Comparison of ENCODE assay signal across 19 cellular contexts in genomic region chr21:24658926-24659325, GRCh38.
DNase-seq lines count a peak whose midpoint lies in the region; ATAC-seq and TF ChIP-seq lines count a peak whose summit lies in the region.
"Had no signal": no experiment of that assay in that cellular context is flagged by ENCODE, and none has a peak within 500 bp of the region (broad histone marks: within the 10 kb centered on the region; RNA-seq: fewer than 3 reads in every experiment).

No MANE protein-coding gene starts in this region.

- H3K27ac ChIP-seq in endodermal cell (ENCODE audit: low read depth, low read length): no peak overlapping the region
- H3K27ac ChIP-seq: C4-2B had no signal

- no peaks in the 10 kb centered on the region for H3K4me1 ChIP-seq in endodermal cell (ENCODE audit: control insufficient read depth, insufficient read depth, low read length)
- H3K4me1 ChIP-seq: Caco-2 had no signal

- H3K36me3 Mint-ChIP-seq in activated naive CD4-positive, alpha-beta T cell treated with anti-CD3 and anti-CD28 coated beads, Interleukin-2, amount 50 U/mL, for 72 hours: no peaks in the 10 kb centered on the region
- H3K36me3 Mint-ChIP-seq in endodermal cell (ENCODE audit: low read depth): no peaks in the 10 kb centered on the region
- H3K36me3 Mint-ChIP-seq: IgD-negative memory B cell had no signal

- peak; percentile 69 to 75 for DNase-seq in NCI-H446 (lab: John Stamatoyannopoulos, UW)
- DNase-seq in kidney tubule cell (ENCODE audit: low spot score): peak; percentile 23
- no peak for DNase-seq in activated naive CD4-positive, alpha-beta T cell treated with anti-CD3 and anti-CD28 coated beads, Interleukin-2, amount 50 U/mL, for 72 hours (ENCODE audit: low spot score in 2 of 2)
- DNase-seq in endodermal cell: no peak
- DNase-seq in D341Med (ENCODE audit: low spot score): no peak
- DNase-seq: ACHN; AML-193; Caco-2; CD4-positive, alpha-beta T cell; DMS153; DMS79; GF-D8; HCEC 1CT had no signal

- H3K27ac Mint-ChIP-seq in activated naive CD4-positive, alpha-beta T cell treated with anti-CD3 and anti-CD28 coated beads, Interleukin-2, amount 50 U/mL, for 72 hours: no peak overlapping the region
- H3K27ac Mint-ChIP-seq in endodermal cell: no peak overlapping the region
- H3K27ac Mint-ChIP-seq: CD4-positive, alpha-beta T cell; GM23338; IgD-negative memory B cell had no signal

- peaks cover under 1% of the 10 kb centered on the region for H3K9me3 ChIP-seq in endodermal cell (ENCODE audit: control insufficient read depth, low read length)
- H3K9me3 ChIP-seq: Caco-2 had no signal

- H3K27me3 Mint-ChIP-seq in endodermal cell (ENCODE audit: insufficient read depth): no peaks in the 10 kb centered on the region
- H3K27me3 Mint-ChIP-seq: CD4-positive, alpha-beta T cell; IgD-negative memory B cell had no signal

- no peak overlapping the region for H3K4me3 ChIP-seq in endodermal cell (ENCODE audit: low read length)
- H3K4me3 ChIP-seq: GM23338 had no signal

- no peak for TF ChIP-seq CTCF in endodermal cell (conservative IDR thresholded peaks at IDR 0.05)

- no peak overlapping the region for H3K9ac ChIP-seq in endodermal cell (ENCODE audit: extremely low read depth, low read length, poor library complexity, severe bottlenecking)

- H3K36me3 ChIP-seq in endodermal cell (ENCODE audit: control insufficient read depth, insufficient read depth, low read length): no peaks in the 10 kb centered on the region

- ATAC-seq in SK-N-SH treated with all-trans-retinoic acid at 6 μM for 48 hours (peak; percentile 49; the same call in 1 of the 3 replicates), HG02571 (IDR thresholded peaks at IDR 0.05; ENCODE audit: unreplicated experiment) (no peak)
- no peak for ATAC-seq in activated naive CD4-positive, alpha-beta T cell treated with anti-CD3 and anti-CD28 coated beads, Interleukin-2, amount 50 U/mL, for 72 hours
- ATAC-seq: GM23338, HepG2 had no signal

- no peaks in the 10 kb centered on the region for H3K27me3 ChIP-seq in endodermal cell (ENCODE audit: control insufficient read depth, insufficient read depth, low read length, poor library complexity, severe bottlenecking)

- peaks cover 0 to 7% of the 10 kb centered on the region in 2 donors for H3K9me3 Mint-ChIP-seq in activated naive CD4-positive, alpha-beta T cell treated with anti-CD3 and anti-CD28 coated beads, Interleukin-2, amount 50 U/mL, for 72 hours
- H3K9me3 Mint-ChIP-seq in endodermal cell: peaks cover 43% of the 10 kb centered on the region
- H3K9me3 Mint-ChIP-seq: IgD-negative memory B cell had no signal

- H3K4me1 Mint-ChIP-seq in endodermal cell: no peaks in the 10 kb centered on the region
- H3K4me1 Mint-ChIP-seq: GM23338 had no signal

- H3K4me3 Mint-ChIP-seq in endodermal cell: no peak overlapping the region
- H3K4me3 Mint-ChIP-seq: CD4-positive, alpha-beta T cell; GM23338; IgD-negative memory B cell had no signal

TF ChIP-seq in SK-N-SH treated with all-trans-retinoic acid at 6 μM for 48 hours, 23 proteins besides CTCF, POLR2A, EP300 and RAD21:
- TF ChIP-seq ZNF565 (CRISPR knock-in tag; conservative IDR thresholded peaks at IDR 0.05; ENCODE audit: low read depth): no peak
- no peak for TF ChIP-seq CREB5 (CRISPR knock-in tag; IDR thresholded peaks at IDR 0.05; ENCODE audit: low read depth)
- TF ChIP-seq GLIS3 (CRISPR knock-in tag; IDR thresholded peaks at IDR 0.05): no peak
- no peak for TF ChIP-seq CSDC2 (CRISPR knock-in tag; IDR thresholded peaks at IDR 0.05)
- no peak for TF ChIP-seq ZFP3 (CRISPR knock-in tag; IDR thresholded peaks at IDR 0.05)
- TF ChIP-seq ZNF70 (CRISPR knock-in tag; IDR thresholded peaks at IDR 0.05): no peak
- no peak for TF ChIP-seq TCF4 (CRISPR knock-in tag; IDR thresholded peaks at IDR 0.05; ENCODE audit: borderline replicate concordance)

Comparison
In these comparisons a context has a peak if more than half of its experiments do, and no peak if none do; other contexts are left out.
1. DNase-seq: peak in NCI-H446 (2 of 2) and kidney tubule cell (single experiment); none in activated naive CD4-positive, alpha-beta T cell treated with anti-CD3 and anti-CD28 coated beads, Interleukin-2, amount 50 U/mL, for 72 hours (0 of 2), endodermal cell (single experiment) and D341Med (single experiment).